ENCODE assay signal across 8 cellular contexts in the genomic region with DNA sequence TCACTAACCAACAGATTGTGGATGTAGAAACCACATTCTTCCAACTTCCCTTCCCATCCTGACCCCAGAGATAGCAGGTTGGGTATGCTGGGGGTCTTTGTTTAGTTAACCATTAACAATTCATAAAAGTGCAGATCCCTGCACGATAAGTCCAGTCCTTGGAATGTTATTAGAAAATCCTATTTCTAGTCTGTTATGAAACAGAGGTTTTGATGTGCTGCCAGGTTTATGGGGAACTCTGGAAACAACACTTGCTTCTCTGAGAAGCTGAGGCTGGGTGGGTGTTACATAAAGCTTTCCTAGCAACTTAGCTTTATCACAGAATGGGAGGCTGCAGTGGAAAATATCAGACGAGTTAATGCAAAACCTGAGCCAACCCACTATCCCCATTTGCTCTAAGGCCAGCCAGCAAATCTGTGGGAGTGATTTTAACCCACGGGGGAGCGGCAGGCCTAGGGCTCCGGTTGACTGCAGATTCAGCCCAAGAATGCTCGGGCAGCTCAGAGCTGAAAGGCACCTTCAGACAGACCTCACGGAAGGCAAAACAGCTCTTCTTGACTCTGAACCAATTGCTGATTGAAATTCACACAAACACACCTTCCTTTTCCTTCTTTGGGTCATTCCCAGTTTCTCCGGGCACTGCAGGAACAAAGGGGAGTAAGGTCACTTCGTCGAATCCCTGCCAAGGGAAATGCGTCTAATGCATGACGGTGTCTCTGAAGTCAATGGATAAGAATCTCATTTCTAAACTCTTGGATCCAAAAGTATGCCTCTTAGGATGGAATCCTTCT.
DNase-seq lines count a peak whose midpoint lies in the region; ATAC-seq and TF ChIP-seq lines count a peak whose summit lies in the region.

No MANE protein-coding gene starts in this region.

- no peaks in the 10 kb centered on the region for H3K27me3 Mint-ChIP-seq in HFFc6 (ENCODE audit: insufficient read depth)
- H3K27me3 Mint-ChIP-seq in T-helper 2 cell treated with Interferon-gamma antibody and Interleukin-4, amounts not matched to agents 5 μg/mL and 100 μg/mL, for 36 hours (ENCODE audit: low read depth), result no peaks in the 10 kb centered on the region

- TF ChIP-seq CTCF in HFFc6 (IDR thresholded peaks at IDR 0.05), result no peak

- H3K4me1 ChIP-seq in skeletal muscle tissue (ENCODE audit: control insufficient read depth in 3 of 3, insufficient read depth in 3 of 3, low read length in 3 of 3), result peaks cover 88 to 94% (median 91%) of the 10 kb centered on the region in 3 donors

- no peaks in the 10 kb centered on the region for H3K9me3 Mint-ChIP-seq in HFFc6
- no peaks in the 10 kb centered on the region for H3K9me3 Mint-ChIP-seq in T-helper 2 cell treated with Interferon-gamma antibody and Interleukin-4, amounts not matched to agents 5 μg/mL and 100 μg/mL, for 36 hours

- peak overlapping the region in 2 of 3 donors; percentile 41 to 57 for H3K4me3 ChIP-seq in skeletal muscle tissue (ENCODE audit: low read length in 3 of 3)

- peak overlapping the region; percentile 100 for H3K27ac Mint-ChIP-seq in HFFc6
- H3K27ac Mint-ChIP-seq in T-helper 2 cell treated with Interferon-gamma antibody and Interleukin-4, amounts not matched to agents 5 μg/mL and 100 μg/mL, for 36 hours, result no peak overlapping the region

- H3K27ac ChIP-seq in skeletal muscle tissue (ENCODE audit: low read depth, low read length), result peak overlapping the region; percentile 97

- H3K4me1 Mint-ChIP-seq in HFFc6 (ENCODE audit: low read depth), result peaks cover 98% of the 10 kb centered on the region
- H3K4me1 Mint-ChIP-seq in T-helper 2 cell treated with Interferon-gamma antibody and Interleukin-4, amounts not matched to agents 5 μg/mL and 100 μg/mL, for 36 hours (ENCODE audit: low read depth), result peaks cover 60% of the 10 kb centered on the region

- H3K36me3 Mint-ChIP-seq in HFFc6 (ENCODE audit: low read depth), result no peaks in the 10 kb centered on the region
- H3K36me3 Mint-ChIP-seq in T-helper 2 cell treated with Interferon-gamma antibody and Interleukin-4, amounts not matched to agents 5 μg/mL and 100 μg/mL, for 36 hours (ENCODE audit: low read depth), result peaks cover 1% of the 10 kb centered on the region

- no peaks in the 10 kb centered on the region for H3K27me3 ChIP-seq in skeletal muscle tissue (ENCODE audit: control insufficient read depth in 3 of 3, insufficient read depth in 3 of 3, low read length in 3 of 3)

- H3K9ac ChIP-seq in skeletal muscle tissue (ENCODE audit: low read depth in 1 of 3, low read length in 3 of 3), result peak overlapping the region; percentile 47 to 87 (median 80)

- no peaks in the 10 kb centered on the region for H3K9me3 ChIP-seq in skeletal muscle tissue (ENCODE audit: control insufficient read depth in 3 of 3, low read length in 3 of 3)

- peak; percentile 77 for DNase-seq in HFFc6
- DNase-seq in amniotic epithelial cell (ENCODE audit: low read depth), result peak; percentile 99
- DNase-seq in hepatic stellate cell (ENCODE audit: low spot score), result peak; percentile 51
- no peak for DNase-seq in NCI-H510A treated with DMSO at 0.1 percent for 48 hours (lab: John Stamatoyannopoulos, UW)
- DNase-seq in NCI-H526 (lab: John Stamatoyannopoulos, UW), result no peak
- no peak for DNase-seq in T-helper 2 cell treated with Interferon-gamma antibody and Interleukin-4, amounts not matched to agents 5 μg/mL and 100 μg/mL, for 36 hours (ENCODE audit: low spot score)

- ATAC-seq in HG03442 (IDR thresholded peaks at IDR 0.05; ENCODE audit: unreplicated experiment), result no peak

- H3K4me3 Mint-ChIP-seq in HFFc6, result peak overlapping the region; percentile 86
- H3K4me3 Mint-ChIP-seq in T-helper 2 cell treated with Interferon-gamma antibody and Interleukin-4, amounts not matched to agents 5 μg/mL and 100 μg/mL, for 36 hours, result no peak overlapping the region

- H3K36me3 ChIP-seq in skeletal muscle tissue (ENCODE audit: control insufficient read depth in 3 of 3, insufficient read depth in 3 of 3, low read length in 3 of 3), result no peaks in the 10 kb centered on the region

Comparison
In these comparisons a context has a peak if more than half of its experiments do, and no peak if none do; other contexts are left out.
1. DNase-seq: peak in HFFc6 (single experiment), amniotic epithelial cell (single experiment) and hepatic stellate cell (single experiment); none in NCI-H510A treated with DMSO at 0.1 percent for 48 hours (single experiment), NCI-H526 (0 of 2) and T-helper 2 cell treated with Interferon-gamma antibody and Interleukin-4, amounts not matched to agents 5 μg/mL and 100 μg/mL, for 36 hours (single experiment).